Comparison of ENCODE assay signal across 9 cellular contexts in genomic region chr6:130381459-130382380, GRCh38. TPM values are rescaled to one million over a fixed set of nuclear protein-coding genes. Genes with fewer than 3 reads are reported as not detected.
DNase-seq lines count a peak whose midpoint lies in the region; ATAC-seq, FAIRE-seq and TF ChIP-seq lines count a peak whose summit lies in the region.
"Had no signal": no experiment of that assay in that cellular context is flagged by ENCODE, and none has a peak within 500 bp of the region (broad histone marks: within the 10 kb centered on the region; RNA-seq: fewer than 3 reads in every experiment).

No MANE protein-coding gene starts in this region.

- peaks cover 87% of the 10 kb centered on the region for H3K4me1 Mint-ChIP-seq in HFFc6 (ENCODE audit: low read depth)

- H3K9me3 ChIP-seq in SK-N-SH (no peaks in the 10 kb centered on the region), keratinocyte (ENCODE audit: control insufficient read depth, low read depth, low read length) (no peaks in the 10 kb centered on the region)

- H3K27me3 Mint-ChIP-seq in HFFc6 (ENCODE audit: insufficient read depth): no peaks in the 10 kb centered on the region; the same call in 1 of the 2 replicates
- H3K27me3 Mint-ChIP-seq: naive B cell had no signal

- intact Hi-C loops in left colon (cut with DNase I, micrococcal nuclease): no loop called here

- H3K27ac Mint-ChIP-seq in HFFc6: 0 out of 2 replicates have a peak overlapping the region, but pooled peaks have one; percentile 21

- no peaks in the 10 kb centered on the region for H3K9me3 Mint-ChIP-seq in HFFc6
- H3K9me3 Mint-ChIP-seq: naive B cell had no signal

- no peaks in the 10 kb centered on the region for H3K27me3 ChIP-seq in SK-N-SH (ENCODE audit: insufficient read depth)
- H3K27me3 ChIP-seq in keratinocyte (ENCODE audit: control insufficient read depth, extremely low read depth, insufficient read depth, low read length): no peaks in the 10 kb centered on the region

- no peak for TF ChIP-seq RAD21 in SK-N-SH (IDR thresholded peaks at IDR 0.05; ENCODE audit: low read length)

- peaks cover 51% of the 10 kb centered on the region for H3K36me3 Mint-ChIP-seq in HFFc6 (ENCODE audit: low read depth)
- H3K36me3 Mint-ChIP-seq: naive B cell had no signal

- H3K9me1 ChIP-seq in keratinocyte (ENCODE audit: control insufficient read depth, extremely low read depth, insufficient read depth, low read length): peaks cover 4% of the 10 kb centered on the region

- WGBS in SK-N-SH (ENCODE audit: low lambda C conversion rate): 45% methylated on average over 7 of the region's 7 CpGs

- POLR2A ChIA-PET in SK-N-SH (lab: Yijun Ruan, JAX): no interaction called here

- H4K20me1 ChIP-seq in SK-N-SH (ENCODE audit: insufficient read depth): peaks cover 36% of the 10 kb centered on the region; the same call in 1 of the 2 replicates
- H4K20me1 ChIP-seq in keratinocyte (ENCODE audit: control insufficient read depth, extremely low read depth, insufficient read depth, low read length): no peaks in the 10 kb centered on the region

- TF ChIP-seq CTCF in HFFc6 (IDR thresholded peaks at IDR 0.05): peak; percentile 28; the same call in 1 of the 2 replicates
- no peak; the same call in 1 of the 2 replicates for TF ChIP-seq CTCF in SK-N-SH (IDR thresholded peaks at IDR 0.05)
- TF ChIP-seq CTCF in keratinocyte (optimal IDR thresholded peaks at IDR 0.05 in 1 of 3, IDR thresholded peaks at IDR 0.05 in 1 of 3, conservative IDR thresholded peaks at IDR 0.05 in 1 of 3; ENCODE audit: extremely low read depth in 1 of 3, insufficient read depth in 2 of 3, low read length in 3 of 3): peak; percentile 17 to 35 (median 20)

- CTCF ChIA-PET in SK-N-SH (lab: Yijun Ruan, JAX): no interaction called here

- H3K4me3 ChIP-seq in SK-N-SH (ENCODE audit: low read depth in 2 of 2, low read length in 1 of 2) (no peak overlapping the region), keratinocyte (ENCODE audit: control insufficient read depth in 2 of 3, extremely low read depth in 1 of 3, insufficient read depth in 2 of 3, low read depth in 1 of 3, low read length in 3 of 3) (no peak overlapping the region)

- H3K27ac ChIP-seq in SK-N-SH (ENCODE audit: low read depth in 2 of 2, low read length in 1 of 2): peak overlapping the region; percentile 9 to 46
- peak overlapping the region; percentile 64 for H3K27ac ChIP-seq in keratinocyte (ENCODE audit: control insufficient read depth, insufficient read depth, low read length)

- H3K4me3 Mint-ChIP-seq in HFFc6: no peak overlapping the region
- H3K4me3 Mint-ChIP-seq: naive B cell had no signal

- dilution Hi-C loops in keratinocyte (cut with MboI; ENCODE audit: extremely low pct_ligation_motif_present, low sequenced_read_pairs): no loop called here

- H3K79me2 ChIP-seq in SK-N-SH (ENCODE audit: insufficient read depth): peaks cover 100% of the 10 kb centered on the region
- H3K79me2 ChIP-seq in keratinocyte (ENCODE audit: control insufficient read depth, insufficient read depth, low read length): peaks cover 93% of the 10 kb centered on the region

- H3K9ac ChIP-seq in SK-N-SH (no peak overlapping the region), keratinocyte (ENCODE audit: control insufficient read depth, extremely low read depth, insufficient read depth, low read length) (no peak overlapping the region)

- TF ChIP-seq EP300 in SK-N-SH (IDR thresholded peaks at IDR 0.05; ENCODE audit: borderline replicate concordance in 1 of 2, low read depth in 1 of 2, low read length in 1 of 2): no peak

- H3K4me1 ChIP-seq in SK-N-SH (ENCODE audit: control insufficient read depth in 1 of 2, insufficient read depth in 2 of 2, low read depth in 1 of 2, low read length in 1 of 2) (peaks cover 3 to 18% of the 10 kb centered on the region in 2 experiments), keratinocyte (ENCODE audit: control insufficient read depth, extremely low read depth, insufficient read depth, low read length) (peaks cover 37% of the 10 kb centered on the region)

- H3F3A ChIP-seq in SK-N-SH (replicated peaks; ENCODE audit: insufficient read depth): peaks cover 26% of the 10 kb centered on the region

- H2AFZ ChIP-seq in SK-N-SH (ENCODE audit: low read depth) (no peak overlapping the region), keratinocyte (ENCODE audit: control insufficient read depth, low read length) (no peak overlapping the region)

- DNase-seq in GM18507 (ENCODE audit: extremely low spot score, insufficient read length, low read depth): no peak
- DNase-seq in HFFc6: no peak
- DNase-seq in SK-N-SH: no peak
- no peak for DNase-seq in keratinocyte (ENCODE audit: low read depth, low spot score)
- DNase-seq in NCI-H2081 treated with DMSO at 0.1 percent for 48 hours (lab: John Stamatoyannopoulos, UW): no peak
- DNase-seq in NCI-H526 treated with DMSO at 0.1 percent for 48 hours (lab: John Stamatoyannopoulos, UW): no peak
- no peak for DNase-seq in left colon
- DNase-seq in germinal center (ENCODE audit: low spot score): no peak
- DNase-seq: naive B cell had no signal

- H3K4me2 ChIP-seq in SK-N-SH: peak overlapping the region; percentile 43; the same call in 1 of the 2 replicates
- peak overlapping the region; percentile 70 for H3K4me2 ChIP-seq in keratinocyte (ENCODE audit: control insufficient read depth, extremely low read depth, insufficient read depth, low read depth, low read length)

- ATAC-seq in left colon: no peak

- H3K9me2 ChIP-seq in SK-N-SH: no peaks in the 10 kb centered on the region

- FAIRE-seq in GM18507 (lab: Jason Lieb, UNC) (peak; percentile 81), keratinocyte (lab: Jason Lieb, UNC) (peak; percentile 69)

- H3K36me3 ChIP-seq in SK-N-SH (replicated peaks in 1 of 2; ENCODE audit: control insufficient read depth in 1 of 2, insufficient read depth in 2 of 2, low read length in 1 of 2): peaks cover under 1 to 33% of the 10 kb centered on the region in 2 experiments
- H3K36me3 ChIP-seq in keratinocyte (ENCODE audit: control insufficient read depth in 2 of 2, extremely low read depth in 1 of 2, insufficient read depth in 2 of 2, low read length in 2 of 2): peaks cover 0 to 6% of the 10 kb centered on the region in 2 experiments

TF ChIP-seq in SK-N-SH, 30 proteins besides CTCF, POLR2A, EP300 and RAD21:
- no peak for TF ChIP-seq RCOR1 (IDR thresholded peaks at IDR 0.05; ENCODE audit: low read length)
- TF ChIP-seq TCF12 (IDR thresholded peaks at IDR 0.05): peak; percentile 50; the same call in 1 of the 2 replicates

RNA-seq across cellular contexts. Expression of gene TMEM200A, which starts 15.9 kb away (rescaled TPM):
- total RNA-seq in HFFc6 (2021; fragmentation: NEBNext Ultra II Directional; extraction: Animal tissue kit (Norgen Biotek cat#: 25700)): 100 to 1,000 TPM in 4 of 6 experiments, 10 to 100 TPM in 2; 78.0 to 131 (median 114) TPM
- polyA plus RNA-seq in SK-N-SH (2012; rRNA removed) (32.6 and 36.0 TPM in 2 replicates), keratinocyte (23.9 to 104 TPM (median 80.4 TPM) in 3 replicates)
- 55.0 and 59.3 TPM in 2 replicates for polyA plus RNA-seq in SK-N-SH (2012; cell fraction: cytosol; rRNA removed)
- 16.4 and 26.1 TPM in 2 replicates for polyA plus RNA-seq in SK-N-SH (2012; cell fraction: nucleus; rRNA removed)
- 9.3 TPM for polyA plus RNA-seq in keratinocyte (2011; ENCODE audit: low read depth)
- 25.4 and 42.1 TPM in 2 replicates for polyA plus RNA-seq in keratinocyte (2011; cell fraction: cytosol; rRNA removed)
- polyA plus RNA-seq in keratinocyte (2011; cell fraction: nucleus; rRNA removed): 49.6 and 62.1 TPM in 2 replicates
- polyA plus RNA-seq in keratinocyte (2012; ENCODE audit: low replicate concordance): 10.9 and 118 TPM in 2 replicates
- 26.8 to 87.7 TPM (median 56.8 TPM) in 3 replicates for polyA minus RNA-seq in keratinocyte
- 29.5 TPM for polyA minus RNA-seq in keratinocyte (2011; cell fraction: cytosol; rRNA and poly(A)+ RNA removed)
- polyA minus RNA-seq in keratinocyte (2011; cell fraction: nucleus; rRNA and poly(A)+ RNA removed): 41.7 and 76.6 TPM in 2 replicates
- 10 to 100 TPM; 24.6 to 26.9 TPM for total RNA-seq in left colon
